Comparison of ENCODE assay signal across 2 cellular contexts in genomic region chr2:189498205-189498604, GRCh38.
TF ChIP-seq lines count a peak whose summit lies in the region.

No MANE protein-coding gene starts in this region.

TF ChIP-seq in Ishikawa, 13 proteins besides CTCF, POLR2A, EP300 and RAD21 (continued from another document):
- TF ChIP-seq REST (IDR thresholded peaks at IDR 0.05; ENCODE audit: low read depth) (no peak), ZBTB7A (IDR thresholded peaks at IDR 0.05; ENCODE audit: low read depth) (no peak), TAF1 (IDR thresholded peaks at IDR 0.05; ENCODE audit: low read depth) (no peak), USF1 (IDR thresholded peaks at IDR 0.05) (no peak), MAX (IDR thresholded peaks at IDR 0.05) (no peak), EGR1 (IDR thresholded peaks at IDR 0.05) (no peak), NFIC (IDR thresholded peaks at IDR 0.05) (no peak)

TF ChIP-seq in WTC11, 78 proteins besides CTCF, POLR2A, EP300 and RAD21 (continued from another document):
- TF ChIP-seq ZNF512 (CRISPR knock-in tag; IDR thresholded peaks at IDR 0.05; ENCODE audit: borderline replicate concordance): no peak
- no peak for TF ChIP-seq TEAD1 (CRISPR knock-in tag; IDR thresholded peaks at IDR 0.05)
- no peak for TF ChIP-seq E2F5 (CRISPR knock-in tag; IDR thresholded peaks at IDR 0.05)
TF ChIP-seq in WTC11: peak in this region for 0.
